In genomic region chr1:186828612-186829542, GRCh38 we compare ENCODE assay signal across 8 cellular contexts. TPM values are rescaled to one million over a fixed set of nuclear protein-coding genes. Genes with fewer than 3 reads are reported as not detected.
DNase-seq lines count a peak whose midpoint lies in the region; ATAC-seq, FAIRE-seq and TF ChIP-seq lines count a peak whose summit lies in the region.

TSS of gene PLA2G4A (plus strand) at chr1:186828949. CDS start at chr1:186854355, 25,406 bp downstream.

- DNase-seq in Daoy (ENCODE audit: low read depth) (peak; percentile 71), SKM-1 treated with dmso at 0.1 percent for 144 hours (lab: John Stamatoyannopoulos, UW; ENCODE audit: unreplicated experiment) (peak; percentile 95), mesenteric fat pad (ENCODE audit: low spot score) (no peak), upper lobe of left lung (peak in 1 of 2 donors; percentile 67), NCI-H2029 treated with DMSO at 0.1 percent for 48 hours (lab: John Stamatoyannopoulos, UW) (no peak)

- peak within 1 kb of the TSS; percentile 42 to 72 (median 56) for H3K4me3 ChIP-seq in upper lobe of left lung

- ATAC-seq in GM21360 (IDR thresholded peaks at IDR 0.05; ENCODE audit: unreplicated experiment) (peak; percentile 79), HG03521 (IDR thresholded peaks at IDR 0.05; ENCODE audit: unreplicated experiment) (peak; percentile 85), upper lobe of left lung (ENCODE audit: low FRiP score in 2 of 2) (peak; percentile 89 to 97)

- WGBS in upper lobe of left lung, 2 donors, result 8 to 14% methylated on average over 18 of the region's 18 CpGs

- FAIRE-seq in endometrium (lab: Jason Lieb, UNC), result peak; percentile 70

- no peaks in the 10 kb centered on the region for H3K27me3 ChIP-seq in upper lobe of left lung

- peaks cover 0 to 3% (median 0%) of the 10 kb centered on the region in 4 donors for H3K4me1 ChIP-seq in upper lobe of left lung

- peak within 1 kb of the TSS; percentile 76 to 84 (median 78) for H3K27ac ChIP-seq in upper lobe of left lung

- TF ChIP-seq EP300 in upper lobe of left lung (IDR thresholded peaks at IDR 0.05), result no peak

- TF ChIP-seq POLR2A in upper lobe of left lung (IDR thresholded peaks at IDR 0.05), result peak in 1 of 4 donors; percentile 25

- no peaks in the 10 kb centered on the region for H3K36me3 ChIP-seq in upper lobe of left lung

- no peaks in the 10 kb centered on the region for H3K9me3 ChIP-seq in upper lobe of left lung

- no peak for TF ChIP-seq CTCF in upper lobe of left lung (IDR thresholded peaks at IDR 0.05)

RNA-seq across cellular contexts. Expression of gene PLA2G4A, which starts in this region (rescaled TPM):
- total RNA-seq in Daoy (2014; rRNA removed; shearing (Covaris generic)), result 20.7 and 23.9 TPM in 2 replicates
- total RNA-seq in mesenteric fat pad (14.1 TPM), upper lobe of left lung (10 to 100 TPM in 2 of 6 donors, 1 to 10 TPM in 4; 2.1 to 11.8 (median 7.5) TPM)

Comparison
In these comparisons a context has a peak if more than half of its experiments do, and no peak if none do; other contexts are left out.
1. DNase-seq: peak in Daoy (single experiment) and SKM-1 treated with dmso at 0.1 percent for 144 hours (single experiment); none in mesenteric fat pad (single experiment) and NCI-H2029 treated with DMSO at 0.1 percent for 48 hours (single experiment).
2. Peak in every context shown above with its lines, with median percentiles within 50 percentile points of each other: ATAC-seq.